Comparison of ENCODE assay signal across 15 cellular contexts in the genomic region with DNA sequence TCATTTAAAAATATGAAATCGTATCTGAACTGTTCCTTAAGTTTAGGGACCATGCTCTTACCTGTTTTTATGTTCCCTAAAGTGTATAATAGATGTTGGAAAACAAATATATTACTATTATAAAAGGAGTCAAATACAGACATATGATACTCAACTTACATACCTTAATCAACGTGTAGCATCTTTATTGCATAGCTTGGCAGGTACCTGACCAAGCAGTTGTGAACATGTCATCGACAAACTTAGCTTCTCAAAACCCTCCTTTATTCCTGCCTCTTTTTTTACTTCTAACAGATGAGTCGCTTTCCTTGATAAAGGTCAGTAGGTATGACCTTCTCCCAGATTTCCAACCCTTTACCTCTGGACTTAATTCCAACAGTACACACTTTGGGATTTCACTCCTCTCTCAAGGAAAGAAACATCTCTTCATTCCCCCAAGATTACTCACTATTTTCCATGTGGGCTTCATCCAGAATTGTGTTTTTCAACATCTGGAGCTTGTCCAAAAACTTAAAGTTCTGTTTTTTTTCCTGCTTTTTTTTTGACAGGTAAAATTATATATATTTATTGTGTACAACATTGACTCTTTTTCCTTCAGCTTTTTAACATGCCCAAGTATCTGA. TPM values are rescaled to one million over a fixed set of nuclear protein-coding genes. Genes with fewer than 3 reads are reported as not detected.
DNase-seq lines count a peak whose midpoint lies in the region; TF ChIP-seq lines count a peak whose summit lies in the region.
"Had no signal": no experiment of that assay in that cellular context is flagged by ENCODE, and none has a peak within 500 bp of the region (broad histone marks: within the 10 kb centered on the region; RNA-seq: fewer than 3 reads in every experiment).

No MANE protein-coding gene starts in this region.

- no peak for TF ChIP-seq CTCF in osteocyte (IDR thresholded peaks at IDR 0.05)

- no peaks in the 10 kb centered on the region for H3K27me3 Mint-ChIP-seq in osteocyte (ENCODE audit: unreplicated experiment)
- H3K27me3 Mint-ChIP-seq in activated CD4-positive, alpha-beta memory T cell treated with anti-CD3 and anti-CD28 coated beads for 36 hours, result no peaks in the 10 kb centered on the region
- H3K27me3 Mint-ChIP-seq: CD4-positive, CD25-positive, alpha-beta regulatory T cell; progenitor cell of endocrine pancreas had no signal

- peak; percentile 38 for DNase-seq in HCEC 1CT
- peak; percentile 11 for DNase-seq in RPMI7951 (ENCODE audit: low read depth)
- DNase-seq in fibroblast of gingiva (ENCODE audit: low read depth), result peak; percentile 11
- no peak for DNase-seq in osteocyte (ENCODE audit: extremely low spot score, unreplicated experiment)
- DNase-seq in activated CD4-positive, alpha-beta memory T cell treated with anti-CD3 and anti-CD28 coated beads for 36 hours, result no peak
- no peak for DNase-seq in NCI-H2171 (lab: John Stamatoyannopoulos, UW)
- no peak for DNase-seq in UCSD-AML1 (lab: John Stamatoyannopoulos, UW; ENCODE audit: unreplicated experiment)
- DNase-seq: activated CD8-positive, alpha-beta memory T cell treated with anti-CD3 and anti-CD28 coated beads, Interleukin-2, amount 50 U/mL, for 4 hours; activated naive CD4-positive, alpha-beta T cell treated with anti-CD3 and anti-CD28 coated beads for 36 hours; CD4-positive, CD25-positive, alpha-beta regulatory T cell; effector memory CD4-positive, alpha-beta T cell; immature natural killer cell; NCI-H2029; NCI-H69 had no signal

- CTCF ChIA-PET in activated CD4-positive, alpha-beta memory T cell treated with anti-CD3 and anti-CD28 coated beads for 36 hours (lab: Charles Lee), result no interaction called here

- H3K4me1 Mint-ChIP-seq in osteocyte (ENCODE audit: unreplicated experiment), result peaks cover 51% of the 10 kb centered on the region
- H3K4me1 Mint-ChIP-seq in activated CD4-positive, alpha-beta memory T cell treated with anti-CD3 and anti-CD28 coated beads for 36 hours (ENCODE audit: low read depth), result peaks cover 26% of the 10 kb centered on the region

- H3K27ac Mint-ChIP-seq in osteocyte (ENCODE audit: unreplicated experiment), result peak overlapping the region; percentile 70
- H3K27ac Mint-ChIP-seq in activated CD4-positive, alpha-beta memory T cell treated with anti-CD3 and anti-CD28 coated beads for 36 hours, result no peak overlapping the region
- H3K27ac Mint-ChIP-seq: activated naive CD4-positive, alpha-beta T cell treated with anti-CD3 and anti-CD28 coated beads for 36 hours; immature natural killer cell; progenitor cell of endocrine pancreas had no signal

- H3K9me3 Mint-ChIP-seq in osteocyte (ENCODE audit: unreplicated experiment), result no peaks in the 10 kb centered on the region
- H3K9me3 Mint-ChIP-seq in activated CD4-positive, alpha-beta memory T cell treated with anti-CD3 and anti-CD28 coated beads for 36 hours, result no peaks in the 10 kb centered on the region
- H3K9me3 Mint-ChIP-seq: activated naive CD4-positive, alpha-beta T cell treated with anti-CD3 and anti-CD28 coated beads for 36 hours; CD4-positive, CD25-positive, alpha-beta regulatory T cell; immature natural killer cell had no signal

- H3K4me3 Mint-ChIP-seq in osteocyte (ENCODE audit: unreplicated experiment), result no peak overlapping the region
- no peak overlapping the region for H3K4me3 Mint-ChIP-seq in activated CD4-positive, alpha-beta memory T cell treated with anti-CD3 and anti-CD28 coated beads for 36 hours
- H3K4me3 Mint-ChIP-seq: activated naive CD4-positive, alpha-beta T cell treated with anti-CD3 and anti-CD28 coated beads for 36 hours; immature natural killer cell had no signal

- peaks cover 1% of the 10 kb centered on the region for H3K36me3 Mint-ChIP-seq in osteocyte (ENCODE audit: unreplicated experiment)
- no peaks in the 10 kb centered on the region for H3K36me3 Mint-ChIP-seq in activated CD4-positive, alpha-beta memory T cell treated with anti-CD3 and anti-CD28 coated beads for 36 hours
- H3K36me3 Mint-ChIP-seq: CD4-positive, CD25-positive, alpha-beta regulatory T cell; immature natural killer cell had no signal

- intact Hi-C loops in activated CD4-positive, alpha-beta memory T cell treated with anti-CD3 and anti-CD28 coated beads for 36 hours (cut with micrococcal nuclease), result no loop called here

- POLR2A ChIA-PET in activated CD4-positive, alpha-beta memory T cell treated with anti-CD3 and anti-CD28 coated beads for 36 hours (lab: Charles Lee), result no interaction called here

RNA-seq across cellular contexts. Expression of gene HIPK3, which starts 11.9 kb away (rescaled TPM):
- 30.5 and 32.0 TPM in 2 replicates for total RNA-seq in RPMI7951 (2014; rRNA removed; shearing (Covaris generic))
- total RNA-seq in osteocyte, result 78.8 and 80.7 TPM in 2 replicates
- 10 to 100 TPM; 35.4 TPM for total RNA-seq in activated CD4-positive, alpha-beta memory T cell treated with anti-CD3 and anti-CD28 coated beads for 36 hours

Comparison
In these comparisons a context has a peak if more than half of its experiments do, and no peak if none do; other contexts are left out.
1. DNase-seq: peak in HCEC 1CT (single experiment), RPMI7951 (single experiment) and fibroblast of gingiva (single experiment); none in osteocyte (single experiment), activated CD4-positive, alpha-beta memory T cell treated with anti-CD3 and anti-CD28 coated beads for 36 hours (single experiment), NCI-H2171 (single experiment) and UCSD-AML1 (single experiment).